ENCODE assay signal across 10 cellular contexts in genomic region chr2:130837175-130837810, GRCh38. TPM values are rescaled to one million over a fixed set of nuclear protein-coding genes. Genes with fewer than 3 reads are reported as not detected.
DNase-seq lines count a peak whose midpoint lies in the region; FAIRE-seq and TF ChIP-seq lines count a peak whose summit lies in the region.
"Had no signal": no experiment of that assay in that cellular context is flagged by ENCODE, and none has a peak within 500 bp of the region (broad histone marks: within the 10 kb centered on the region; RNA-seq: fewer than 3 reads in every experiment).

No MANE protein-coding gene starts in this region.

- no peak for DNase-seq in effector memory CD4-positive, alpha-beta T cell
- DNase-seq in GM12892 (ENCODE audit: insufficient read length) (no peak), NCI-H345 treated with DMSO at 0.1 percent for 48 hours (lab: John Stamatoyannopoulos, UW; ENCODE audit: unreplicated experiment) (no peak), urothelium cell line (ENCODE audit: low spot score) (no peak), mesenteric fat pad (ENCODE audit: low spot score) (no peak)
- DNase-seq: cerebellar nuclear complex, SHP77 had no signal

- H3K36me3 ChIP-seq in BLaER1 (no peaks in the 10 kb centered on the region), HUES6 (ENCODE audit: control insufficient read depth, insufficient read depth, low read length) (no peaks in the 10 kb centered on the region), neural cell (ENCODE audit: insufficient read depth, low read length) (no peaks in the 10 kb centered on the region)
- no peaks in the 10 kb centered on the region for H3K36me3 ChIP-seq in effector memory CD4-positive, alpha-beta T cell (ENCODE audit: control insufficient read depth, insufficient read depth, low read length)

- H3K9ac ChIP-seq in BLaER1 (peak overlapping the region; percentile 53; the same call in 1 of the 2 replicates), HUES6 (ENCODE audit: low read length) (peak overlapping the region; percentile 38), neural cell (ENCODE audit: low read length) (no peak overlapping the region)

- TF ChIP-seq EP300 in neural cell (conservative IDR thresholded peaks at IDR 0.05; ENCODE audit: poor library complexity, severe bottlenecking) = no peak

- H3K9me2 ChIP-seq in neural cell (ENCODE audit: insufficient read depth, low read length) = no peaks in the 10 kb centered on the region

- H3K4me1 ChIP-seq in BLaER1 (peaks cover 70% of the 10 kb centered on the region), HUES6 (ENCODE audit: control insufficient read depth, insufficient read depth, low read length) (peaks cover 19% of the 10 kb centered on the region)
- peaks cover 9% of the 10 kb centered on the region for H3K4me1 ChIP-seq in effector memory CD4-positive, alpha-beta T cell (ENCODE audit: control insufficient read depth, insufficient read depth, low read length, poor library complexity, severe bottlenecking)

- TF ChIP-seq RAD21 in neural cell (conservative IDR thresholded peaks at IDR 0.05) = no peak

- H4K20me1 ChIP-seq in BLaER1 (peaks cover 7% of the 10 kb centered on the region; the same call in 1 of the 2 replicates), neural cell (ENCODE audit: insufficient read depth) (no peaks in the 10 kb centered on the region)

- no peaks in the 10 kb centered on the region for H3K79me2 ChIP-seq in neural cell (replicated peaks; ENCODE audit: insufficient read depth, low read length)

- TF ChIP-seq CTCF in neural cell (IDR thresholded peaks at IDR 0.05; ENCODE audit: poor library complexity, severe bottlenecking) = no peak

- H2AFZ ChIP-seq in neural cell (ENCODE audit: low read depth, low read length) = no peak overlapping the region

- H3K4me3 ChIP-seq in BLaER1 (peak overlapping the region; percentile 69), HUES6 (ENCODE audit: low read depth, low read length) (peak overlapping the region; percentile 79), neural cell (ENCODE audit: low read length) (peak overlapping the region; percentile 57)
- H3K4me3 ChIP-seq in effector memory CD4-positive, alpha-beta T cell (ENCODE audit: insufficient read depth, low read depth, low read length, poor library complexity, severe bottlenecking) = peak overlapping the region; percentile 35

- peaks cover 49% of the 10 kb centered on the region for H3K27me3 ChIP-seq in BLaER1
- peaks cover 50% of the 10 kb centered on the region for H3K27me3 ChIP-seq in HUES6 (ENCODE audit: control insufficient read depth, insufficient read depth, low read length)
- H3K27me3 ChIP-seq in effector memory CD4-positive, alpha-beta T cell (replicated peaks; ENCODE audit: control insufficient read depth, insufficient read depth, low read length, poor library complexity, severe bottlenecking) = peaks cover 6% of the 10 kb centered on the region
- H3K27me3 ChIP-seq in neural cell (ENCODE audit: insufficient read depth, low read depth, low read length) = peaks cover 39% of the 10 kb centered on the region

- H3K27ac ChIP-seq in BLaER1 (0 out of 2 replicates have a peak overlapping the region, but pooled peaks have one; percentile 26), HUES6 (ENCODE audit: low read depth, low read length) (no peak overlapping the region), neural cell (ENCODE audit: low read length) (no peak overlapping the region)
- H3K27ac ChIP-seq in effector memory CD4-positive, alpha-beta T cell (ENCODE audit: insufficient read depth, low read length, poor library complexity, severe bottlenecking) = no peak overlapping the region

- H3K9me3 ChIP-seq in BLaER1 = no peaks in the 10 kb centered on the region
- no peaks in the 10 kb centered on the region for H3K9me3 ChIP-seq in HUES6 (ENCODE audit: control insufficient read depth, insufficient read depth, low read depth, low read length)
- H3K9me3 ChIP-seq in effector memory CD4-positive, alpha-beta T cell (ENCODE audit: control insufficient read depth, low read length) = no peaks in the 10 kb centered on the region
- no peaks in the 10 kb centered on the region for H3K9me3 ChIP-seq in neural cell (ENCODE audit: low read length)

- no peak for TF ChIP-seq POLR2A in GM12892 (IDR thresholded peaks at IDR 0.05; ENCODE audit: low read depth, low read length)

- H3K4me2 ChIP-seq in BLaER1 (peak overlapping the region; percentile 96), neural cell (ENCODE audit: low read length) (no peak overlapping the region)

- no peak for FAIRE-seq in GM12892 (lab: Jason Lieb, UNC)
- no peak for FAIRE-seq in urothelium cell line (lab: Jason Lieb, UNC)

- no peaks in the 10 kb centered on the region for H3F3A ChIP-seq in neural cell (ENCODE audit: insufficient read depth, low read length, poor library complexity, severe bottlenecking)

TF ChIP-seq in neural cell, 6 proteins besides CTCF, POLR2A, EP300 and RAD21:
- TF ChIP-seq SMC3 (conservative IDR thresholded peaks at IDR 0.05; ENCODE audit: poor library complexity) = no peak
- TF ChIP-seq EZH2 (IDR thresholded peaks at IDR 0.05; ENCODE audit: borderline replicate concordance, insufficient read depth, low read length, poor library complexity, severe bottlenecking) = peak; percentile 59
- TF ChIP-seq REST (IDR thresholded peaks at IDR 0.05; ENCODE audit: borderline replicate concordance) = no peak
- TF ChIP-seq TAF1 (IDR thresholded peaks at IDR 0.05; ENCODE audit: low read depth) = no peak

RNA-seq across cellular contexts. Expression of gene ARHGEF4, which starts 0.6 kb away (rescaled TPM):
- 45.9 and 70.9 TPM in 2 replicates for polyA plus RNA-seq in neural cell
- polyA minus RNA-seq in neural cell = 42.7 and 51.4 TPM in 2 replicates
- polyA plus RNA-seq in GM12892 (2012; ENCODE audit: missing spikeins) = not detected
- 9.4 TPM for total RNA-seq in mesenteric fat pad
